In the genomic region with DNA sequence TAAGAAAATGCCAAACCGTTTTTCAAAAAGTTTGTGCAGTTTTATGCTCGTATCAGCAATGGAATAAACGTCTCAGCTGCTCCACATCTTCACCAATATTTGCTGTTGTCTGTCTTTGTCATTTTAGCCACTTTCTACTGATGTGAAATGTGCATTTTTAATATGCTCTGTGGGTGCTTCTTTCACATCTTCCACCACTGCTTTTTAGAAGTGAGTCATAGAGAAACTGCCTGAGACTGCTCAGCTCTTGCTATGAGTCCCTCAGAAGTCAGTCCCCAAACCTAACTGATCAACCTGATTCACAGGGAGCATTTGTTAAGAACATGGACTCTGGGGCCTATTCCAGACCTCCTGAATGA, we compare ENCODE assay signal across 11 cellular contexts.
A peak's percentile ranks its signal among the peaks of the same experiment; 100 is the strongest.
DNase-seq lines count a peak whose midpoint lies in the region; ATAC-seq lines count a peak whose summit lies in the region.
"Had no signal": no experiment of that assay in that cellular context is flagged by ENCODE, and none has a peak within 500 bp of the region (broad histone marks: within the 10 kb centered on the region; RNA-seq: fewer than 3 reads in every experiment).

No MANE protein-coding gene starts in this region.

- no peaks in the 10 kb centered on the region for H3K27me3 Mint-ChIP-seq in stimulated activated naive CD8-positive, alpha-beta T cell treated with anti-CD3 and anti-CD28 coated beads, Interleukin-15, amount 100 ng/mL, for 72 hours

- H3K9me3 Mint-ChIP-seq in stimulated activated naive CD8-positive, alpha-beta T cell treated with anti-CD3 and anti-CD28 coated beads, Interleukin-15, amount 100 ng/mL, for 72 hours: peaks cover 5 to 14% of the 10 kb centered on the region in 2 donors

- ATAC-seq in GM21717 (IDR thresholded peaks at IDR 0.05; ENCODE audit: unreplicated experiment) (peak; percentile 100), HG03342 (IDR thresholded peaks at IDR 0.05; ENCODE audit: unreplicated experiment) (peak; percentile 99)
- peak; percentile 97 for ATAC-seq in stimulated activated naive CD8-positive, alpha-beta T cell treated with anti-CD3 and anti-CD28 coated beads, Interleukin-15, amount 100 ng/mL, for 72 hours
- ATAC-seq: body of pancreas had no signal

- peak overlapping the region in 1 of 2 donors; percentile 13 for H3K4me3 Mint-ChIP-seq in stimulated activated naive CD8-positive, alpha-beta T cell treated with anti-CD3 and anti-CD28 coated beads, Interleukin-15, amount 100 ng/mL, for 72 hours
- H3K4me3 Mint-ChIP-seq: activated B cell treated with CpG ODN at 0.5 μM for 24 hours, B cell had no signal

- peaks cover 15% of the 10 kb centered on the region for H3K4me1 Mint-ChIP-seq in stimulated activated naive CD8-positive, alpha-beta T cell treated with anti-CD3 and anti-CD28 coated beads, Interleukin-15, amount 100 ng/mL, for 72 hours

- peak; percentile 27 for DNase-seq in stimulated activated CD4-positive, alpha-beta T cell treated with anti-CD3 and anti-CD28 coated beads, Interleukin-1b, Interleukin-23, amount 100 ng/mL, for 48 hours
- no peak for DNase-seq in stimulated activated CD4-positive, alpha-beta T cell treated with anti-CD3 and anti-CD28 coated beads, Interleukin-15, amount 100 ng/mL, for 24 hours
- peak; percentile 46 to 57 for DNase-seq in stimulated activated naive CD8-positive, alpha-beta T cell treated with anti-CD3 and anti-CD28 coated beads, Interleukin-15, amount 100 ng/mL, for 72 hours
- DNase-seq in AG20443 (ENCODE audit: low spot score) (no peak), NCI-H1694 (lab: John Stamatoyannopoulos, UW) (no peak)
- no peak for DNase-seq in effector CD8-positive, alpha-beta T cell (lab: John Stamatoyannopoulos, UW)
- DNase-seq: activated B cell treated with CpG ODN at 0.5 μM for 24 hours, body of pancreas had no signal

- peak overlapping the region; percentile 89 to 97 for H3K27ac Mint-ChIP-seq in stimulated activated naive CD8-positive, alpha-beta T cell treated with anti-CD3 and anti-CD28 coated beads, Interleukin-15, amount 100 ng/mL, for 72 hours
- H3K27ac Mint-ChIP-seq: activated B cell treated with CpG ODN at 0.5 μM for 24 hours, B cell had no signal

Comparison
In these comparisons a context has a peak if more than half of its experiments do, and no peak if none do; other contexts are left out.
1. DNase-seq: peak in stimulated activated CD4-positive, alpha-beta T cell treated with anti-CD3 and anti-CD28 coated beads, Interleukin-1b, Interleukin-23, amount 100 ng/mL, for 48 hours (single experiment) and stimulated activated naive CD8-positive, alpha-beta T cell treated with anti-CD3 and anti-CD28 coated beads, Interleukin-15, amount 100 ng/mL, for 72 hours (2 of 2); none in stimulated activated CD4-positive, alpha-beta T cell treated with anti-CD3 and anti-CD28 coated beads, Interleukin-15, amount 100 ng/mL, for 24 hours (single experiment), AG20443 (single experiment), NCI-H1694 (single experiment) and effector CD8-positive, alpha-beta T cell (single experiment).
2. Peak in every context shown above with its lines, with median percentiles within 50 percentile points of each other: ATAC-seq.